ENCODE assay signal across 8 cellular contexts in the genomic region with DNA sequence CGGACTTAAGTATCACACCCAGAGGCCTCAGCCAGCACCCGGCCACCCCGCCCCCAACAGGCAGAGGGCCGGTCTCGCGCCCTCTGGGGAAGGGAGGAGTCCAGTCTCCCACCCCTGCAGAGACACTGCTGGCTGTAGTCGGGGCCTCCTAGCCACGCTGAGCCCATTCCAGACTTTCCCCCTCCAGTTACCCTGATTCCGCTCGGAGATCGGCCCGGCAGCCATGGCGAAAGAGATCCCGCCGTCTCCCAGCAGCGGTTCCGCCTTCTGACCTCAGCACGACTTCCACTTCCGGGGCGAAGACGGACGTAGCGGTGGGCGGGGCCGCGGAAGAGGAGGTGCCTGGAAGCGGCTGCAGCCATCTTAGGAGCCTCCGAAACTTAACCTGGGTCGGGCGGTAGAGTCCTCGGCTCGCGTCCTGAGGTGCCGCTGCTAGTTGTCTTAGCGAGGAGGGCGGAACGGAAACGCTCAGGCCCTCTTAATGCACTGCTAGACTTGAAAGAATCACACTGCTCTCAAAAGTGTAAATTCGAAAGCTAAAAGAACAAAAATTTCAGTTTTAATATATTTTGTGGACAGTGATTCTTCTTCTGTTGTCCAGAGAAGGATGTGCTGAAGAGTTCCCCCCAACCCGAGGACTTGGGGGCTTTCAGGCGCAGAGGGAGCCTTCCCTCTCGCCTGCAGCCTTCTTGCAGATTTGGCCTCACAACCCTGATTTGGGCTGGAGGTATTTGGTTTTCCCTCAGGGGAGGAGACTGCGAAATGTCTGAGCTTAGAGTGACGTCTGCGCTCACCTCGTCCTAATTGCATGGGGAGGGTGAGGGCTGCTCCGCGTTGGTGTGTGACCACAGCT. TPM values are rescaled to one million over a fixed set of nuclear protein-coding genes. Genes with fewer than 3 reads are reported as not detected.
DNase-seq lines count a peak whose midpoint lies in the region; ATAC-seq and TF ChIP-seq lines count a peak whose summit lies in the region.

A gene with protein sequence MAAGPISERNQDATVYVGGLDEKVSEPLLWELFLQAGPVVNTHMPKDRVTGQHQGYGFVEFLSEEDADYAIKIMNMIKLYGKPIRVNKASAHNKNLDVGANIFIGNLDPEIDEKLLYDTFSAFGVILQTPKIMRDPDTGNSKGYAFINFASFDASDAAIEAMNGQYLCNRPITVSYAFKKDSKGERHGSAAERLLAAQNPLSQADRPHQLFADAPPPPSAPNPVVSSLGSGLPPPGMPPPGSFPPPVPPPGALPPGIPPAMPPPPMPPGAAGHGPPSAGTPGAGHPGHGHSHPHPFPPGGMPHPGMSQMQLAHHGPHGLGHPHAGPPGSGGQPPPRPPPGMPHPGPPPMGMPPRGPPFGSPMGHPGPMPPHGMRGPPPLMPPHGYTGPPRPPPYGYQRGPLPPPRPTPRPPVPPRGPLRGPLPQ (minus strand): TSS at position 269 of the 853 bp plus-strand sequence. CDS start 44 bp downstream, at position 225.

- TF ChIP-seq RAD21 in Ishikawa (IDR thresholded peaks at IDR 0.05; ENCODE audit: low read depth), result no peak

- H3K4me2 ChIP-seq in PC-3 (ENCODE audit: low read length), result peak within 1 kb of the TSS; percentile 86

- H3K27me3 ChIP-seq in PC-3 (ENCODE audit: low read length), result no peaks in the 10 kb centered on the region

- H3K27ac ChIP-seq in PC-3 (ENCODE audit: low read length), result peak within 1 kb of the TSS; percentile 77

- peak within 1 kb of the TSS; percentile 74 for H2AFZ ChIP-seq in PC-3 (ENCODE audit: low read length)

- H3K4me1 ChIP-seq in PC-3 (ENCODE audit: insufficient read depth, low read length) (peaks cover 41% of the 10 kb centered on the region), mucosa of descending colon (ENCODE audit: low read depth) (peaks cover 40% of the 10 kb centered on the region)

- TF ChIP-seq EP300 in Ishikawa (IDR thresholded peaks at IDR 0.05; ENCODE audit: borderline replicate concordance), result no peak

- H3K9ac ChIP-seq in PC-3 (ENCODE audit: low read length), result peak within 1 kb of the TSS; percentile 91

- H3K9me3 ChIP-seq in PC-3 (ENCODE audit: low read length), result no peaks in the 10 kb centered on the region
- H3K9me3 ChIP-seq in mucosa of descending colon, result no peaks in the 10 kb centered on the region

- H3K36me3 ChIP-seq in PC-3 (ENCODE audit: low read depth, low read length) (peaks cover 44% of the 10 kb centered on the region), mucosa of descending colon (ENCODE audit: low read depth) (peaks cover 21% of the 10 kb centered on the region)

- intact Hi-C loops in PC-3 (cut with micrococcal nuclease) (loop anchor here (1.0 kb wide), 1 partner anchor 10 kb away; no protein-coding TSS in a partner anchor), mucosa of descending colon (cut with DNase I, micrococcal nuclease) (no loop called here)

- peak; percentile 98 for DNase-seq in DMS153 treated with DMSO at 0.1 percent for 48 hours (lab: John Stamatoyannopoulos, UW; ENCODE audit: unreplicated experiment)
- peak; percentile 96 for DNase-seq in PC-3
- peak; percentile 90 for DNase-seq in activated T-cell treated with anti-CD3 and anti-CD28 coated beads for 4 hours
- peak; percentile 96 for DNase-seq in epithelial cell of esophagus (ENCODE audit: low read depth)
- DNase-seq in mucosa of descending colon, result peak; percentile 97 to 98 (median 97)
- peak; percentile 92 to 95 for DNase-seq in stimulated activated CD8-positive, alpha-beta memory T cell treated with anti-CD3 and anti-CD28 coated beads, Interleukin-4, amount 100 ng/mL, for 1 hour (ENCODE audit: low read depth in 2 of 2, low spot score in 1 of 2)

- TF ChIP-seq CTCF in PC-3 (conservative IDR thresholded peaks at IDR 0.05; ENCODE audit: low read depth, low read length), result no peak
- no peak for TF ChIP-seq CTCF in epithelial cell of esophagus (IDR thresholded peaks at IDR 0.05; ENCODE audit: insufficient read depth, low read depth, low read length, missing control alignments)
- no peak for TF ChIP-seq CTCF in mucosa of descending colon (IDR thresholded peaks at IDR 0.05)

- H3K4me3 ChIP-seq in PC-3 (ENCODE audit: low read length), result peak within 1 kb of the TSS; percentile 93
- peak within 1 kb of the TSS; percentile 97 for H3K4me3 ChIP-seq in epithelial cell of esophagus (ENCODE audit: low read length)
- H3K4me3 ChIP-seq in mucosa of descending colon, result peak within 1 kb of the TSS; percentile 86

- H4K20me1 ChIP-seq in PC-3 (ENCODE audit: low read length), result peaks cover 27% of the 10 kb centered on the region; the same call in 1 of the 2 replicates

- POLR2A ChIA-PET in PC-3 (lab: Charles Lee; ENCODE audit: unreplicated experiment), result interaction anchor here (0.5 to 1.4 kb wide), 4 partner anchors 40 to 234 kb away, joined by 4 to 9 read pairs (median 6); a partner anchor contains a TSS

- peak; percentile 90 for ATAC-seq in GM21619 (IDR thresholded peaks at IDR 0.05; ENCODE audit: unreplicated experiment)
- ATAC-seq in PC-3, result peak; percentile 96
- peak; percentile 95 for ATAC-seq in mucosa of descending colon

- H3F3A ChIP-seq in PC-3 (ENCODE audit: low read length, unreplicated experiment), result no peaks in the 10 kb centered on the region

- peaks cover 34% of the 10 kb centered on the region for H3K79me2 ChIP-seq in PC-3 (ENCODE audit: low read length)

- CTCF ChIA-PET in PC-3 (lab: Charles Lee), result interaction anchor here (0.6 to 1.0 kb wide), 2 partner anchors 110 to 259 kb away, joined by 3 to 7 read pairs; no protein-coding TSS in a partner anchor

- H3K9me2 ChIP-seq in PC-3 (replicated peaks; ENCODE audit: low read length), result no peaks in the 10 kb centered on the region

- TSS peak; percentile 96 for BruUV-seq in PC-3 (replicated peaks; lab: Mats Ljungman, UMichigan)

TF ChIP-seq in Ishikawa, 13 proteins besides CTCF, POLR2A, EP300 and RAD21:
- TF ChIP-seq, protein P1, sequence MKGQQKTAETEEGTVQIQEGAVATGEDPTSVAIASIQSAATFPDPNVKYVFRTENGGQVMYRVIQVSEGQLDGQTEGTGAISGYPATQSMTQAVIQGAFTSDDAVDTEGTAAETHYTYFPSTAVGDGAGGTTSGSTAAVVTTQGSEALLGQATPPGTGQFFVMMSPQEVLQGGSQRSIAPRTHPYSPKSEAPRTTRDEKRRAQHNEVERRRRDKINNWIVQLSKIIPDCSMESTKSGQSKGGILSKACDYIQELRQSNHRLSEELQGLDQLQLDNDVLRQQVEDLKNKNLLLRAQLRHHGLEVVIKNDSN (IDR thresholded peaks at IDR 0.05), result no peak
- TF ChIP-seq CEBPB (IDR thresholded peaks at IDR 0.05) (no peak), TAF1 (IDR thresholded peaks at IDR 0.05; ENCODE audit: low read depth) (peak; percentile 95; the same call in 1 of the 2 replicates), NFIC (IDR thresholded peaks at IDR 0.05) (no peak), EGR1 (IDR thresholded peaks at IDR 0.05) (no peak), FOXM1 (IDR thresholded peaks at IDR 0.05; ENCODE audit: borderline replicate concordance, low read depth) (peak; percentile 49; the same call in 1 of the 2 replicates), TEAD4 (IDR thresholded peaks at IDR 0.05) (peak; percentile 42; the same call in 1 of the 2 replicates), ZBTB7A (IDR thresholded peaks at IDR 0.05; ENCODE audit: low read depth) (no peak), YY1 (IDR thresholded peaks at IDR 0.05; ENCODE audit: low read depth) (peak; percentile 93), CREB1 (IDR thresholded peaks at IDR 0.05; ENCODE audit: low read depth) (peak; percentile 79), TCF12 (IDR thresholded peaks at IDR 0.05; ENCODE audit: low read depth) (peak; percentile 41)
- TF ChIP-seq, protein P2, sequence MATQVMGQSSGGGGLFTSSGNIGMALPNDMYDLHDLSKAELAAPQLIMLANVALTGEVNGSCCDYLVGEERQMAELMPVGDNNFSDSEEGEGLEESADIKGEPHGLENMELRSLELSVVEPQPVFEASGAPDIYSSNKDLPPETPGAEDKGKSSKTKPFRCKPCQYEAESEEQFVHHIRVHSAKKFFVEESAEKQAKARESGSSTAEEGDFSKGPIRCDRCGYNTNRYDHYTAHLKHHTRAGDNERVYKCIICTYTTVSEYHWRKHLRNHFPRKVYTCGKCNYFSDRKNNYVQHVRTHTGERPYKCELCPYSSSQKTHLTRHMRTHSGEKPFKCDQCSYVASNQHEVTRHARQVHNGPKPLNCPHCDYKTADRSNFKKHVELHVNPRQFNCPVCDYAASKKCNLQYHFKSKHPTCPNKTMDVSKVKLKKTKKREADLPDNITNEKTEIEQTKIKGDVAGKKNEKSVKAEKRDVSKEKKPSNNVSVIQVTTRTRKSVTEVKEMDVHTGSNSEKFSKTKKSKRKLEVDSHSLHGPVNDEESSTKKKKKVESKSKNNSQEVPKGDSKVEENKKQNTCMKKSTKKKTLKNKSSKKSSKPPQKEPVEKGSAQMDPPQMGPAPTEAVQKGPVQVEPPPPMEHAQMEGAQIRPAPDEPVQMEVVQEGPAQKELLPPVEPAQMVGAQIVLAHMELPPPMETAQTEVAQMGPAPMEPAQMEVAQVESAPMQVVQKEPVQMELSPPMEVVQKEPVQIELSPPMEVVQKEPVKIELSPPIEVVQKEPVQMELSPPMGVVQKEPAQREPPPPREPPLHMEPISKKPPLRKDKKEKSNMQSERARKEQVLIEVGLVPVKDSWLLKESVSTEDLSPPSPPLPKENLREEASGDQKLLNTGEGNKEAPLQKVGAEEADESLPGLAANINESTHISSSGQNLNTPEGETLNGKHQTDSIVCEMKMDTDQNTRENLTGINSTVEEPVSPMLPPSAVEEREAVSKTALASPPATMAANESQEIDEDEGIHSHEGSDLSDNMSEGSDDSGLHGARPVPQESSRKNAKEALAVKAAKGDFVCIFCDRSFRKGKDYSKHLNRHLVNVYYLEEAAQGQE (IDR thresholded peaks at IDR 0.05; ENCODE audit: low read depth), result no peak
- TF ChIP-seq, protein P3, sequence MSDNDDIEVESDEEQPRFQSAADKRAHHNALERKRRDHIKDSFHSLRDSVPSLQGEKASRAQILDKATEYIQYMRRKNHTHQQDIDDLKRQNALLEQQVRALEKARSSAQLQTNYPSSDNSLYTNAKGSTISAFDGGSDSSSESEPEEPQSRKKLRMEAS (IDR thresholded peaks at IDR 0.05), result peak; percentile 30
TF ChIP-seq in Ishikawa: peak in this region for 7.

RNA-seq across cellular contexts. Expression of the gene that starts here (rescaled TPM):
- total RNA-seq in PC-3 (2014; rRNA removed) (23.5 and 28.1 TPM in 2 replicates), mucosa of descending colon (10 to 100 TPM; 60.7 to 67.4 (median 64.2) TPM)

Comparison
In these comparisons a context has a peak if more than half of its experiments do, and no peak if none do; other contexts are left out.
1. Peak in every context shown above with its lines: DNase-seq, ATAC-seq, H3K4me3 ChIP-seq and H3K27ac ChIP-seq.